In the genomic region with DNA sequence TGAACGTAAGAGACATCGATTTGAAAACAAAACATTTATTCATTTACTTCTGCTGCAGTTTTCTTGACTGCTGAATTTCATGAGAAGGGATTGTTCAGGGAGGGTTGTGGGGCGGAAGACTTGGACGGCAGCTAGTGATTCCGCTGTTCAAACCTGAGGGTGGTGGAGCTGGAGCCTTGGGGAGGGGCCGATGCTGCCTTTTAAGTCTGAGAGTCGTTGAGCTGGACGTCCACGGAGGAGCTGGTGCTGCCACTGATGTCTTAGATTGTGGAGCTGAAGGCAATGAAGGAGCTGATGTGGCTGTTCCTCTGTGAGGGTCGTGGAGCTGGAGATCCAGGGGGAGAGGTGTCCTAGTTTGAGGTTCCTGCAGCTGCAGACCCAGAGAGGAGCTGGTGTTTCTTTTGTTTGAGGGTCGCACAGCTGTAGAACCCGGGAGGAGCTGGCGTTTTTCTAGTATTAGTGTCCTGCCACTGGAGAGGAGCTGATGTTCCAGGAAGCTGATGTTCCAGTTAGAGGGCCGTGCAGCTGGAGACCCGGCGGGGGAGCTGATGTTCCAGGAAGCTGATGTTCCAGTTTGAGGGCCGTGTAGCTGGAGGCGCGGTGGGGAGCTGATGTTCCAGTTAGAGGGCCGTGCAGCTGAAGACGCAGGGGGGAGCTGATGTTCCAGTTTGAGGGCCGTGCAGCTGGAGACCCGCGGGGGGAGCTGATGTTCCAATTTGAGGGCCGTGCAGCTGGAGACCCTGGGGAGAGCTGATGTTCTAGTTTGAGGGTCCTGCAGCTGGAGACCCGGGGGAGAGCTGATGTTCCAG, we compare ENCODE assay signal across 1 cellular context.
A peak's percentile ranks its signal among the peaks of the same experiment; 100 is the strongest.
TF ChIP-seq lines count a peak whose summit lies in the region.

No MANE protein-coding gene starts in this region.

TF ChIP-seq in HepG2, 621 proteins besides CTCF, POLR2A, EP300 and RAD21 (continued from another document and continues in another):
- TF ChIP-seq ZNF792 (CRISPR knock-in tag; IDR thresholded peaks at IDR 0.05) (no peak), PHF21A (CRISPR knock-in tag; IDR thresholded peaks at IDR 0.05) (no peak; the same call in 1 of the 2 replicates), SALL1 (CRISPR knock-in tag; IDR thresholded peaks at IDR 0.05) (peak; percentile 38; the same call in 1 of the 2 replicates), ZNF331 (CRISPR knock-in tag; IDR thresholded peaks at IDR 0.05) (no peak), PHF5A (CRISPR knock-in tag; IDR thresholded peaks at IDR 0.05; ENCODE audit: low read depth, unreplicated experiment) (no peak), GTF3A (CRISPR knock-in tag; conservative IDR thresholded peaks at IDR 0.05) (no peak), ZNF782 (CRISPR knock-in tag; IDR thresholded peaks at IDR 0.05; ENCODE audit: borderline replicate concordance) (peak; percentile 42; the same call in 1 of the 2 replicates), REXO4 (CRISPR knock-in tag; IDR thresholded peaks at IDR 0.05; ENCODE audit: borderline replicate concordance) (no peak), FOXA1 (IDR thresholded peaks at IDR 0.05) (no peak), FOXA1 (CRISPR knock-in tag; IDR thresholded peaks at IDR 0.05) (no peak), TEAD2 (CRISPR knock-in tag; IDR thresholded peaks at IDR 0.05) (no peak), KLF13 (CRISPR knock-in tag; IDR thresholded peaks at IDR 0.05) (no peak), FOXJ3 (CRISPR knock-in tag; IDR thresholded peaks at IDR 0.05; ENCODE audit: borderline replicate concordance) (no peak), ETV6 (CRISPR knock-in tag; conservative IDR thresholded peaks at IDR 0.05) (no peak), NAIF1 (CRISPR knock-in tag; IDR thresholded peaks at IDR 0.05; ENCODE audit: borderline replicate concordance) (no peak), NR2C2 (CRISPR knock-in tag; IDR thresholded peaks at IDR 0.05; ENCODE audit: borderline replicate concordance) (0 out of 2 replicates have a peak, but pooled peaks have one; percentile 39), ZNF260 (CRISPR knock-in tag; IDR thresholded peaks at IDR 0.05; ENCODE audit: borderline replicate concordance, low read depth) (no peak), ZNF674 (CRISPR knock-in tag; IDR thresholded peaks at IDR 0.05; ENCODE audit: low read depth) (no peak), ZNF557 (CRISPR knock-in tag; IDR thresholded peaks at IDR 0.05) (no peak), NFIC (IDR thresholded peaks at IDR 0.05; ENCODE audit: low read length) (no peak), ETV5 (CRISPR knock-in tag; IDR thresholded peaks at IDR 0.05; ENCODE audit: borderline replicate concordance) (no peak), NFKBIZ (CRISPR knock-in tag; IDR thresholded peaks at IDR 0.05) (no peak), TRIM24 (CRISPR knock-in tag; IDR thresholded peaks at IDR 0.05) (no peak)
- TF ChIP-seq, protein P1, sequence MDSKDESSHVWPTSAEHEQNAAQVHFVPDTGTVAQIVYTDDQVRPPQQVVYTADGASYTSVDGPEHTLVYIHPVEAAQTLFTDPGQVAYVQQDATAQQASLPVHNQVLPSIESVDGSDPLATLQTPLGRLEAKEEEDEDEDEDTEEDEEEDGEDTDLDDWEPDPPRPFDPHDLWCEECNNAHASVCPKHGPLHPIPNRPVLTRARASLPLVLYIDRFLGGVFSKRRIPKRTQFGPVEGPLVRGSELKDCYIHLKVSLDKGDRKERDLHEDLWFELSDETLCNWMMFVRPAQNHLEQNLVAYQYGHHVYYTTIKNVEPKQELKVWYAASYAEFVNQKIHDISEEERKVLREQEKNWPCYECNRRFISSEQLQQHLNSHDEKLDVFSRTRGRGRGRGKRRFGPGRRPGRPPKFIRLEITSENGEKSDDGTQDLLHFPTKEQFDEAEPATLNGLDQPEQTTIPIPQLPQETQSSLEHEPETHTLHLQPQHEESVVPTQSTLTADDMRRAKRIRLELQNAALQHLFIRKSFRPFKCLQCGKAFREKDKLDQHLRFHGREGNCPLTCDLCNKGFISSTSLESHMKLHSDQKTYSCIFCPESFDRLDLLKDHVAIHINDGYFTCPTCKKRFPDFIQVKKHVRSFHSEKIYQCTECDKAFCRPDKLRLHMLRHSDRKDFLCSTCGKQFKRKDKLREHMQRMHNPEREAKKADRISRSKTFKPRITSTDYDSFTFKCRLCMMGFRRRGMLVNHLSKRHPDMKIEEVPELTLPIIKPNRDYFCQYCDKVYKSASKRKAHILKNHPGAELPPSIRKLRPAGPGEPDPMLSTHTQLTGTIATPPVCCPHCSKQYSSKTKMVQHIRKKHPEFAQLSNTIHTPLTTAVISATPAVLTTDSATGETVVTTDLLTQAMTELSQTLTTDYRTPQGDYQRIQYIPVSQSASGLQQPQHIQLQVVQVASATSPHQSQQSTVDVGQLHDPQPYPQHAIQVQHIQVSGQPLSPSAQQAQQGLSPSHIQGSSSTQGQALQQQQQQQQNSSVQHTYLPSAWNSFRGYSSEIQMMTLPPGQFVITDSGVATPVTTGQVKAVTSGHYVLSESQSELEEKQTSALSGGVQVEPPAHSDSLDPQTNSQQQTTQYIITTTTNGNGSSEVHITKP (CRISPR knock-in tag; IDR thresholded peaks at IDR 0.05; ENCODE audit: low read depth): no peak
- TF ChIP-seq, protein P2, sequence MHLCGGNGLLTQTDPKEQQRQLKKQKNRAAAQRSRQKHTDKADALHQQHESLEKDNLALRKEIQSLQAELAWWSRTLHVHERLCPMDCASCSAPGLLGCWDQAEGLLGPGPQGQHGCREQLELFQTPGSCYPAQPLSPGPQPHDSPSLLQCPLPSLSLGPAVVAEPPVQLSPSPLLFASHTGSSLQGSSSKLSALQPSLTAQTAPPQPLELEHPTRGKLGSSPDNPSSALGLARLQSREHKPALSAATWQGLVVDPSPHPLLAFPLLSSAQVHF (CRISPR knock-in tag; IDR thresholded peaks at IDR 0.05): no peak
- TF ChIP-seq, protein P3, sequence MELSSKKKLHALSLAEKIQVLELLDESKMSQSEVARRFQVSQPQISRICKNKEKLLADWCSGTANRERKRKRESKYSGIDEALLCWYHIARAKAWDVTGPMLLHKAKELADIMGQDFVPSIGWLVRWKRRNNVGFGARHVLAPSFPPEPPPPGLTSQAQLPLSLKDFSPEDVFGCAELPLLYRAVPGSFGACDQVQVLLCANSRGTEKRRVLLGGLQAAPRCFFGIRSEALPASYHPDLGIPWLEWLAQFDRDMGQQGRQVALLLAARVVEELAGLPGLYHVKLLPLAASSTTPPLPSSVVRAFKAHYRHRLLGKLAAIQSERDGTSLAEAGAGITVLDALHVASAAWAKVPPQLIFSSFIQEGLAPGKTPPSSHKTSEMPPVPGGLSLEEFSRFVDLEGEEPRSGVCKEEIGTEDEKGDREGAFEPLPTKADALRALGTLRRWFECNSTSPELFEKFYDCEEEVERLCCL (CRISPR knock-in tag; IDR thresholded peaks at IDR 0.05; ENCODE audit: borderline replicate concordance): no peak
- TF ChIP-seq, protein P4, sequence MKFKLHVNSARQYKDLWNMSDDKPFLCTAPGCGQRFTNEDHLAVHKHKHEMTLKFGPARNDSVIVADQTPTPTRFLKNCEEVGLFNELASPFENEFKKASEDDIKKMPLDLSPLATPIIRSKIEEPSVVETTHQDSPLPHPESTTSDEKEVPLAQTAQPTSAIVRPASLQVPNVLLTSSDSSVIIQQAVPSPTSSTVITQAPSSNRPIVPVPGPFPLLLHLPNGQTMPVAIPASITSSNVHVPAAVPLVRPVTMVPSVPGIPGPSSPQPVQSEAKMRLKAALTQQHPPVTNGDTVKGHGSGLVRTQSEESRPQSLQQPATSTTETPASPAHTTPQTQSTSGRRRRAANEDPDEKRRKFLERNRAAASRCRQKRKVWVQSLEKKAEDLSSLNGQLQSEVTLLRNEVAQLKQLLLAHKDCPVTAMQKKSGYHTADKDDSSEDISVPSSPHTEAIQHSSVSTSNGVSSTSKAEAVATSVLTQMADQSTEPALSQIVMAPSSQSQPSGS (CRISPR knock-in tag; IDR thresholded peaks at IDR 0.05): no peak
- TF ChIP-seq, protein P5, sequence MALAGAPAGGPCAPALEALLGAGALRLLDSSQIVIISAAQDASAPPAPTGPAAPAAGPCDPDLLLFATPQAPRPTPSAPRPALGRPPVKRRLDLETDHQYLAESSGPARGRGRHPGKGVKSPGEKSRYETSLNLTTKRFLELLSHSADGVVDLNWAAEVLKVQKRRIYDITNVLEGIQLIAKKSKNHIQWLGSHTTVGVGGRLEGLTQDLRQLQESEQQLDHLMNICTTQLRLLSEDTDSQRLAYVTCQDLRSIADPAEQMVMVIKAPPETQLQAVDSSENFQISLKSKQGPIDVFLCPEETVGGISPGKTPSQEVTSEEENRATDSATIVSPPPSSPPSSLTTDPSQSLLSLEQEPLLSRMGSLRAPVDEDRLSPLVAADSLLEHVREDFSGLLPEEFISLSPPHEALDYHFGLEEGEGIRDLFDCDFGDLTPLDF (CRISPR knock-in tag; IDR thresholded peaks at IDR 0.05): no peak
- TF ChIP-seq, protein P6, sequence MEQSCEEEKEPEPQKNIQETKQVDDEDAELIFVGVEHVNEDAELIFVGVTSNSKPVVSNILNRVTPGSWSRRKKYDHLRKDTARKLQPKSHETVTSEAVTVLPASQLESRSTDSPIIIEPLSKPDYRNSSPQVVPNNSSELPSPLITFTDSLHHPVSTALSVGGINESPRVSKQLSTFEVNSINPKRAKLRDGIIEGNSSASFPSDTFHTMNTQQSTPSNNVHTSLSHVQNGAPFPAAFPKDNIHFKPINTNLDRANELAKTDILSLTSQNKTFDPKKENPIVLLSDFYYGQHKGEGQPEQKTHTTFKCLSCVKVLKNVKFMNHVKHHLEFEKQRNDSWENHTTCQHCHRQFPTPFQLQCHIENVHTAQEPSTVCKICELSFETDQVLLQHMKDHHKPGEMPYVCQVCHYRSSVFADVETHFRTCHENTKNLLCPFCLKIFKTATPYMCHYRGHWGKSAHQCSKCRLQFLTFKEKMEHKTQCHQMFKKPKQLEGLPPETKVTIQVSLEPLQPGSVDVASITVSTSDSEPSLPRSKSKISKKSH (CRISPR knock-in tag; IDR thresholded peaks at IDR 0.05; ENCODE audit: borderline replicate concordance): no peak
- TF ChIP-seq, protein P7, sequence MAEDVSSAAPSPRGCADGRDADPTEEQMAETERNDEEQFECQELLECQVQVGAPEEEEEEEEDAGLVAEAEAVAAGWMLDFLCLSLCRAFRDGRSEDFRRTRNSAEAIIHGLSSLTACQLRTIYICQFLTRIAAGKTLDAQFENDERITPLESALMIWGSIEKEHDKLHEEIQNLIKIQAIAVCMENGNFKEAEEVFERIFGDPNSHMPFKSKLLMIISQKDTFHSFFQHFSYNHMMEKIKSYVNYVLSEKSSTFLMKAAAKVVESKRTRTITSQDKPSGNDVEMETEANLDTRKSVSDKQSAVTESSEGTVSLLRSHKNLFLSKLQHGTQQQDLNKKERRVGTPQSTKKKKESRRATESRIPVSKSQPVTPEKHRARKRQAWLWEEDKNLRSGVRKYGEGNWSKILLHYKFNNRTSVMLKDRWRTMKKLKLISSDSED (CRISPR knock-in tag; IDR thresholded peaks at IDR 0.05): 0 out of 2 replicates have a peak, but pooled peaks have one; percentile 53
- TF ChIP-seq, protein P8, sequence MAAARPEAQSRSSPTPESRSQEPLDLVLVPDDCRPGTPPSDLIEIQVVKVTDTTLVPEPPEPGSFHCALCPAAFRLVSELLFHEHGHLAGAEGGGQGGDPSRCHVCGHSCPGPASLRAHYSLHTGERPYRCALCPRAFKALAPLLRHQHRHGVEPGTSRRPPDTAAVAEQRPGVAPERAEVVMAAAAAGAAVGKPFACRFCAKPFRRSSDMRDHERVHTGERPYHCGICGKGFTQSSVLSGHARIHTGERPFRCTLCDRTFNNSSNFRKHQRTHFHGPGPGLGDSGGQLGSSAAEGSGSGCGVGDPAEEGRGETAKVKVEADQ (CRISPR knock-in tag; IDR thresholded peaks at IDR 0.05; ENCODE audit: borderline replicate concordance): no peak
- TF ChIP-seq, protein P9, sequence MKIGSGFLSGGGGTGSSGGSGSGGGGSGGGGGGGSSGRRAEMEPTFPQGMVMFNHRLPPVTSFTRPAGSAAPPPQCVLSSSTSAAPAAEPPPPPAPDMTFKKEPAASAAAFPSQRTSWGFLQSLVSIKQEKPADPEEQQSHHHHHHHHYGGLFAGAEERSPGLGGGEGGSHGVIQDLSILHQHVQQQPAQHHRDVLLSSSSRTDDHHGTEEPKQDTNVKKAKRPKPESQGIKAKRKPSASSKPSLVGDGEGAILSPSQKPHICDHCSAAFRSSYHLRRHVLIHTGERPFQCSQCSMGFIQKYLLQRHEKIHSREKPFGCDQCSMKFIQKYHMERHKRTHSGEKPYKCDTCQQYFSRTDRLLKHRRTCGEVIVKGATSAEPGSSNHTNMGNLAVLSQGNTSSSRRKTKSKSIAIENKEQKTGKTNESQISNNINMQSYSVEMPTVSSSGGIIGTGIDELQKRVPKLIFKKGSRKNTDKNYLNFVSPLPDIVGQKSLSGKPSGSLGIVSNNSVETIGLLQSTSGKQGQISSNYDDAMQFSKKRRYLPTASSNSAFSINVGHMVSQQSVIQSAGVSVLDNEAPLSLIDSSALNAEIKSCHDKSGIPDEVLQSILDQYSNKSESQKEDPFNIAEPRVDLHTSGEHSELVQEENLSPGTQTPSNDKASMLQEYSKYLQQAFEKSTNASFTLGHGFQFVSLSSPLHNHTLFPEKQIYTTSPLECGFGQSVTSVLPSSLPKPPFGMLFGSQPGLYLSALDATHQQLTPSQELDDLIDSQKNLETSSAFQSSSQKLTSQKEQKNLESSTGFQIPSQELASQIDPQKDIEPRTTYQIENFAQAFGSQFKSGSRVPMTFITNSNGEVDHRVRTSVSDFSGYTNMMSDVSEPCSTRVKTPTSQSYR (CRISPR knock-in tag; IDR thresholded peaks at IDR 0.05; ENCODE audit: borderline replicate concordance): no peak
- TF ChIP-seq, protein P10, sequence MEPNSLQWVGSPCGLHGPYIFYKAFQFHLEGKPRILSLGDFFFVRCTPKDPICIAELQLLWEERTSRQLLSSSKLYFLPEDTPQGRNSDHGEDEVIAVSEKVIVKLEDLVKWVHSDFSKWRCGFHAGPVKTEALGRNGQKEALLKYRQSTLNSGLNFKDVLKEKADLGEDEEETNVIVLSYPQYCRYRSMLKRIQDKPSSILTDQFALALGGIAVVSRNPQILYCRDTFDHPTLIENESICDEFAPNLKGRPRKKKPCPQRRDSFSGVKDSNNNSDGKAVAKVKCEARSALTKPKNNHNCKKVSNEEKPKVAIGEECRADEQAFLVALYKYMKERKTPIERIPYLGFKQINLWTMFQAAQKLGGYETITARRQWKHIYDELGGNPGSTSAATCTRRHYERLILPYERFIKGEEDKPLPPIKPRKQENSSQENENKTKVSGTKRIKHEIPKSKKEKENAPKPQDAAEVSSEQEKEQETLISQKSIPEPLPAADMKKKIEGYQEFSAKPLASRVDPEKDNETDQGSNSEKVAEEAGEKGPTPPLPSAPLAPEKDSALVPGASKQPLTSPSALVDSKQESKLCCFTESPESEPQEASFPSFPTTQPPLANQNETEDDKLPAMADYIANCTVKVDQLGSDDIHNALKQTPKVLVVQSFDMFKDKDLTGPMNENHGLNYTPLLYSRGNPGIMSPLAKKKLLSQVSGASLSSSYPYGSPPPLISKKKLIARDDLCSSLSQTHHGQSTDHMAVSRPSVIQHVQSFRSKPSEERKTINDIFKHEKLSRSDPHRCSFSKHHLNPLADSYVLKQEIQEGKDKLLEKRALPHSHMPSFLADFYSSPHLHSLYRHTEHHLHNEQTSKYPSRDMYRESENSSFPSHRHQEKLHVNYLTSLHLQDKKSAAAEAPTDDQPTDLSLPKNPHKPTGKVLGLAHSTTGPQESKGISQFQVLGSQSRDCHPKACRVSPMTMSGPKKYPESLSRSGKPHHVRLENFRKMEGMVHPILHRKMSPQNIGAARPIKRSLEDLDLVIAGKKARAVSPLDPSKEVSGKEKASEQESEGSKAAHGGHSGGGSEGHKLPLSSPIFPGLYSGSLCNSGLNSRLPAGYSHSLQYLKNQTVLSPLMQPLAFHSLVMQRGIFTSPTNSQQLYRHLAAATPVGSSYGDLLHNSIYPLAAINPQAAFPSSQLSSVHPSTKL (CRISPR knock-in tag; IDR thresholded peaks at IDR 0.05): no peak
